In genomic region chr19:19505669-19506326, GRCh38 we compare ENCODE assay signal across 2 cellular contexts.
TF ChIP-seq lines count a peak whose summit lies in the region.

No MANE protein-coding gene starts in this region.

TF ChIP-seq in HEK293, 187 proteins besides CTCF, POLR2A, EP300 and RAD21:
- TF ChIP-seq ZNF664 (tag by site-specific recombination; IDR thresholded peaks at IDR 0.05): no peak
- TF ChIP-seq ZIC2 (tag by site-specific recombination; IDR thresholded peaks at IDR 0.05): no peak
- no peak for TF ChIP-seq PRDM4 (tag by site-specific recombination; IDR thresholded peaks at IDR 0.05)
- TF ChIP-seq ZFHX2 (tag by site-specific recombination; conservative IDR thresholded peaks at IDR 0.05): peak; percentile 31; the same call in 1 of the 2 replicates
- no peak for TF ChIP-seq ZNF221 (tag by site-specific recombination; IDR thresholded peaks at IDR 0.05; ENCODE audit: borderline replicate concordance)

TF ChIP-seq in HepG2, 621 proteins besides CTCF, POLR2A, EP300 and RAD21:
- TF ChIP-seq CEBPB (IDR thresholded peaks at IDR 0.05; ENCODE audit: borderline replicate concordance, low read depth, low read length): no peak
- TF ChIP-seq AGO2 (optimal IDR thresholded peaks at IDR 0.05; ENCODE audit: low read depth, low read length): peak; percentile 29
